ENCODE assay signal across 2 cellular contexts in genomic region chr3:162799910-162800309, GRCh38.
TF ChIP-seq lines count a peak whose summit lies in the region.

No MANE protein-coding gene starts in this region.

TF ChIP-seq in SK-N-SH, 30 proteins besides CTCF, POLR2A, EP300 and RAD21:
- TF ChIP-seq MEF2A (IDR thresholded peaks at IDR 0.05; ENCODE audit: borderline replicate concordance, low read depth) (no peak), TCF12 (IDR thresholded peaks at IDR 0.05) (no peak), REST (IDR thresholded peaks at IDR 0.05; ENCODE audit: low read depth, low read length) (no peak), IRF3 (IDR thresholded peaks at IDR 0.05; ENCODE audit: low read depth, low read length) (no peak), FOXJ3 (CRISPR knock-in tag; IDR thresholded peaks at IDR 0.05) (no peak), ZBTB33 (IDR thresholded peaks at IDR 0.05; ENCODE audit: borderline replicate concordance, low read depth) (no peak), RCOR1 (IDR thresholded peaks at IDR 0.05; ENCODE audit: low read length) (no peak), MXI1 (IDR thresholded peaks at IDR 0.05; ENCODE audit: low read depth, low read length) (no peak), USF1 (IDR thresholded peaks at IDR 0.05; ENCODE audit: borderline replicate concordance, low read depth) (no peak), GABPA (IDR thresholded peaks at IDR 0.05; ENCODE audit: low read depth) (no peak)

TF ChIP-seq in SK-N-SH treated with all-trans-retinoic acid at 6 μM for 48 hours, 23 proteins besides CTCF, POLR2A, EP300 and RAD21:
- TF ChIP-seq ZFP30 (CRISPR knock-in tag; IDR thresholded peaks at IDR 0.05) (no peak), CSDC2 (CRISPR knock-in tag; IDR thresholded peaks at IDR 0.05) (no peak)
